In the genomic region with DNA sequence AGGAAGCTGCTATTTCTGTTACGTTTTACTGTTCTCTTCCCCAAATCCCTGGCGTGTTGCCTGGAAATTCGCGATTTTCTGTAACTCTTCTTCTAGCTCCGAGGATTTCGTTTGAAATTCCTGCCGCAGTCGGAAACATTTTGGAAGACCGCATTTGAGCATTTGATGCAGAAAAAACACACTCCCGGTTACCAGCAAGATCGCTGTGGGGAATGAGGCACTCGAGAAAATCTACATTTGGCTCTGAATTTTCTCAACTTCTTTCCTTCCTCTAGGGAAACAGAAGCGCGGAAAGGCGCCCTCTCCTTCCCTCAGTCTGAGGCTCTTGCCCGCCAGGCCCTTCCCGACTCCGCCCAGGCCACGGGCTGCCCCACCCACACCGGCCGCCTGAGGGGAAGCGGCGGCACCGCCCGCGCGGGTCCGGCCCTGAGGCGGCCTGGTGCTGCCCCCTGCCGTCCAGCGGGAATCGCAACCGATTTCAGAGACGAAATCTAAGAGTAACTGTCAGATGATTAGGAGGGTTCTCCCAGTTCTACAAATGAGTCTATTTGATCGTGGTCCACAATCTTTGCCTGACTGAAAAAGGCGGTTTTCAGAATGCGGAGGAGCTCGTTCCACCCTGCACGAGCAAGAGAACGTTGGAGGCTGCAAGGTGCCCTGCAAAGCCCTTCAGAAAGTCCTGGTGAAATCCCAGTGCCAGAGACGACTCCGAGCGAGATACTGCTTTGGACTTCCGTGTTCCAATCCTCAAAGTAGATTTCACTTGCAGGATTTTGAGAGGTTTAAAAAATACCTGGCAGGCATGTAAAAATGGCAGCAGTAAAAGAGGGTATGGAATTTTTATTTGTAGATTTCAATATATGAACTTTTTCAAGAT, we compare ENCODE assay signal across 8 cellular contexts. TPM values are rescaled to one million over a fixed set of nuclear protein-coding genes. Genes with fewer than 3 reads are reported as not detected.
DNase-seq lines count a peak whose midpoint lies in the region; ATAC-seq and TF ChIP-seq lines count a peak whose summit lies in the region.

No MANE protein-coding gene starts in this region.

- peak; percentile 85 for DNase-seq in COLO829 (ENCODE audit: low spot score)
- peak; percentile 63 to 96 for DNase-seq in HL-60 (ENCODE audit: low read depth in 1 of 2, low spot score in 1 of 2)
- DNase-seq in NOMO-1 treated with dmso at 0.1 percent for 144 hours (lab: John Stamatoyannopoulos, UW; ENCODE audit: unreplicated experiment), result peak; percentile 82
- DNase-seq in activated CD8-positive, alpha-beta memory T cell treated with anti-CD3 and anti-CD28 coated beads, Interleukin-2, amount 50 U/mL, for 4 hours, result peak; percentile 88
- peak; percentile 98 for DNase-seq in endothelial cell (ENCODE audit: low spot score)
- peak; percentile 91 for DNase-seq in midbrain (lab: John Stamatoyannopoulos, UW)
- DNase-seq in stimulated activated CD8-positive, alpha-beta memory T cell treated with anti-CD3 and anti-CD28 coated beads, Interleukin-15, amount 100 ng/mL, for 4 hours (ENCODE audit: low read depth in 2 of 2), result peak; percentile 63 to 67

- H3K27ac Mint-ChIP-seq in endothelial cell (ENCODE audit: unreplicated experiment), result peak overlapping the region; percentile 70

- no peaks in the 10 kb centered on the region for H3K36me3 Mint-ChIP-seq in endothelial cell (ENCODE audit: low read depth, unreplicated experiment)

- TF ChIP-seq CTCF in HL-60 (IDR thresholded peaks at IDR 0.05; ENCODE audit: insufficient read depth, low read length) (peak; percentile 60), endothelial cell (IDR thresholded peaks at IDR 0.05; ENCODE audit: unreplicated experiment) (peak; percentile 95)

- no peaks in the 10 kb centered on the region for H3K27me3 ChIP-seq in HL-60 (ENCODE audit: insufficient read depth, poor library complexity, severe bottlenecking)

- H3K4me3 ChIP-seq in HL-60 (replicated peaks; ENCODE audit: insufficient read depth, low read length), result peak overlapping the region; percentile 32

- peak; percentile 99 for ATAC-seq in GM19467 (IDR thresholded peaks at IDR 0.05; ENCODE audit: unreplicated experiment)

- peaks cover 3% of the 10 kb centered on the region for H3K4me1 Mint-ChIP-seq in endothelial cell (ENCODE audit: unreplicated experiment)

- H3K27me3 Mint-ChIP-seq in endothelial cell (ENCODE audit: unreplicated experiment), result no peaks in the 10 kb centered on the region

- peak overlapping the region; percentile 86 for H3K4me3 Mint-ChIP-seq in endothelial cell (ENCODE audit: unreplicated experiment)

- no peaks in the 10 kb centered on the region for H3K9me3 Mint-ChIP-seq in endothelial cell (ENCODE audit: unreplicated experiment)

- no peak overlapping the region for H3K27ac ChIP-seq in HL-60 (replicated peaks)

RNA-seq across cellular contexts. Expression of a gene that starts 18.4 kb away (rescaled TPM):
- total RNA-seq in endothelial cell (ENCODE audit: unreplicated experiment), result 26.8 TPM
